Comparison of ENCODE assay signal across 9 cellular contexts in genomic region chr9:121071356-121071755, GRCh38. TPM values are rescaled to one million over a fixed set of nuclear protein-coding genes. Genes with fewer than 3 reads are reported as not detected.
A peak's percentile ranks its signal among the peaks of the same experiment; 100 is the strongest.
DNase-seq lines count a peak whose midpoint lies in the region; ATAC-seq and TF ChIP-seq lines count a peak whose summit lies in the region.
"Had no signal": no experiment of that assay in that cellular context is flagged by ENCODE, and none has a peak within 500 bp of the region (broad histone marks: within the 10 kb centered on the region; RNA-seq: fewer than 3 reads in every experiment).

No MANE protein-coding gene starts in this region.

- no peak for TF ChIP-seq CTCF in heart right ventricle (IDR thresholded peaks at IDR 0.05)
- TF ChIP-seq CTCF in RWPE2 (IDR thresholded peaks at IDR 0.05; ENCODE audit: poor library complexity, severe bottlenecking) = no peak
- no peak for TF ChIP-seq CTCF in esophagus squamous epithelium (IDR thresholded peaks at IDR 0.05)
- TF ChIP-seq CTCF in tibial nerve (IDR thresholded peaks at IDR 0.05) = no peak
- no peak for TF ChIP-seq CTCF in BE2C (IDR thresholded peaks at IDR 0.05; ENCODE audit: low read depth, low read length)
- no peak for TF ChIP-seq CTCF in chondrocyte (IDR thresholded peaks at IDR 0.05)
- TF ChIP-seq CTCF in glutamatergic neuron (IDR thresholded peaks at IDR 0.05; ENCODE audit: partially characterized antibody, unreplicated experiment) = no peak

- H3K4me1 ChIP-seq in heart right ventricle = peaks cover 0 to 45% (median 19%) of the 10 kb centered on the region in 9 donors
- peaks cover 5% of the 10 kb centered on the region for H3K4me1 ChIP-seq in RWPE2 (ENCODE audit: insufficient read depth, poor library complexity, severe bottlenecking)
- peaks cover 12 to 38% (median 21%) of the 10 kb centered on the region in 3 donors for H3K4me1 ChIP-seq in esophagus squamous epithelium
- peaks cover 0 to 39% (median 23%) of the 10 kb centered on the region in 4 donors for H3K4me1 ChIP-seq in tibial nerve
- H3K4me1 ChIP-seq in BE2C = no peaks in the 10 kb centered on the region; the same call in 1 of the 2 replicates

- H3K36me3 Mint-ChIP-seq in chondrocyte (ENCODE audit: low read depth) (peaks cover 3% of the 10 kb centered on the region), glutamatergic neuron (ENCODE audit: unreplicated experiment) (peaks cover 13% of the 10 kb centered on the region)

- H3K9me3 Mint-ChIP-seq in chondrocyte (ENCODE audit: low read depth) = peaks cover 15% of the 10 kb centered on the region
- H3K9me3 Mint-ChIP-seq in glutamatergic neuron (ENCODE audit: unreplicated experiment) = no peaks in the 10 kb centered on the region

- H3K9me3 ChIP-seq in heart right ventricle = peaks cover 0 to 8% (median 0%) of the 10 kb centered on the region in 11 donors
- H3K9me3 ChIP-seq in RWPE2 (ENCODE audit: severe bottlenecking) = no peaks in the 10 kb centered on the region
- no peaks in the 10 kb centered on the region for H3K9me3 ChIP-seq in esophagus squamous epithelium
- peaks cover 0 to 3% (median 0%) of the 10 kb centered on the region in 4 donors for H3K9me3 ChIP-seq in tibial nerve
- H3K9me3 ChIP-seq in BE2C = no peaks in the 10 kb centered on the region

- H3K4me3 Mint-ChIP-seq in chondrocyte (ENCODE audit: unreplicated experiment) (no peak overlapping the region), glutamatergic neuron (ENCODE audit: unreplicated experiment) (no peak overlapping the region)

- no peaks in the 10 kb centered on the region for H3K36me3 ChIP-seq in heart right ventricle
- no peaks in the 10 kb centered on the region for H3K36me3 ChIP-seq in RWPE2 (ENCODE audit: low read depth)
- H3K36me3 ChIP-seq in esophagus squamous epithelium = peaks cover 0 to 12% (median 0%) of the 10 kb centered on the region in 3 donors
- H3K36me3 ChIP-seq in tibial nerve = peaks cover 0 to 8% (median 0%) of the 10 kb centered on the region in 3 donors
- no peaks in the 10 kb centered on the region for H3K36me3 ChIP-seq in BE2C

- ATAC-seq in heart right ventricle (no peak), RWPE2 (ENCODE audit: low read depth) (no peak)
- ATAC-seq: SK-N-SH treated with all-trans-retinoic acid at 6 μM for 48 hours had no signal

- no peak for TF ChIP-seq POLR2A in esophagus squamous epithelium (IDR thresholded peaks at IDR 0.05)
- TF ChIP-seq POLR2A in tibial nerve (IDR thresholded peaks at IDR 0.05) = no peak

- no peak for TF ChIP-seq EP300 in tibial nerve (IDR thresholded peaks at IDR 0.05)

- H3K27ac ChIP-seq in heart right ventricle = peak overlapping the region in 5 of 10 donors; percentile 85 to 94 (median 90)
- H3K27ac ChIP-seq in RWPE2 (ENCODE audit: poor library complexity, severe bottlenecking) = no peak overlapping the region
- H3K27ac ChIP-seq in esophagus squamous epithelium = peak overlapping the region; percentile 56 to 93 (median 79)
- H3K27ac ChIP-seq in tibial nerve = peak overlapping the region in 3 of 4 donors; percentile 90 to 92 (median 91)

- peaks cover 23% of the 10 kb centered on the region for H3K4me1 Mint-ChIP-seq in chondrocyte (ENCODE audit: low read depth)
- peaks cover 4% of the 10 kb centered on the region for H3K4me1 Mint-ChIP-seq in glutamatergic neuron (ENCODE audit: low read depth, unreplicated experiment)

- no peak for DNase-seq in heart right ventricle
- no peak for DNase-seq in cardiac septum (ENCODE audit: low spot score)
- no peak for DNase-seq in RWPE2 (ENCODE audit: low spot score)
- DNase-seq in esophagus squamous epithelium (lab: John Stamatoyannopoulos, UW) = no peak
- no peak for DNase-seq in tibial nerve (ENCODE audit: low spot score in 2 of 2)
- no peak for DNase-seq in BE2C
- DNase-seq in chondrocyte (ENCODE audit: low spot score) = no peak
- no peak for DNase-seq in glutamatergic neuron

- WGBS in heart right ventricle, 2 donors = 93 to 97% methylated on average over 2 of the region's 2 CpGs
- 97% methylated on average over 2 of the region's 2 CpGs for WGBS in esophagus squamous epithelium, 2 donors
- WGBS in tibial nerve, 2 donors = 86 to 98% methylated on average over 2 of the region's 2 CpGs

- H3K27ac Mint-ChIP-seq in chondrocyte (ENCODE audit: unreplicated experiment) (no peak overlapping the region), glutamatergic neuron (ENCODE audit: unreplicated experiment) (no peak overlapping the region)

- H3K4me3 ChIP-seq in heart right ventricle (peak overlapping the region in 8 of 10 donors; percentile 24 to 93 (median 48)), RWPE2 (ENCODE audit: severe bottlenecking) (peak overlapping the region; percentile 26), esophagus squamous epithelium (peak overlapping the region; percentile 16 to 52 (median 38)), tibial nerve (peak overlapping the region in 3 of 4 donors; percentile 18 to 63 (median 39)), BE2C (ENCODE audit: low read depth, low read length) (no peak overlapping the region)

- H3K27me3 Mint-ChIP-seq in chondrocyte (ENCODE audit: low read depth) (no peaks in the 10 kb centered on the region), glutamatergic neuron (ENCODE audit: unreplicated experiment) (peaks cover 13% of the 10 kb centered on the region)

- H3K27me3 ChIP-seq in heart right ventricle (no peaks in the 10 kb centered on the region), RWPE2 (ENCODE audit: insufficient read depth, poor library complexity, severe bottlenecking) (no peaks in the 10 kb centered on the region), esophagus squamous epithelium (no peaks in the 10 kb centered on the region), tibial nerve (no peaks in the 10 kb centered on the region), BE2C (no peaks in the 10 kb centered on the region)

- intact Hi-C loops in heart right ventricle (cut with DNase I) = loop anchor here in 1 of 10 donors (5.0 to 10.0 kb wide), 2 partner anchors 84 to 197 kb away; partner anchors contain the start of gene PHF19
- intact Hi-C loops in cardiac septum (cut with DNase I) = loop anchor here (5.0 kb wide), 1 partner anchor 134 kb away; no protein-coding TSS in a partner anchor
- intact Hi-C loops in esophagus squamous epithelium (cut with DNase I) = no loop called here

RNA-seq across cellular contexts. Expression of gene CNTRL, which starts 3.4 kb away (rescaled TPM):
- total RNA-seq in heart right ventricle (1 to 10 TPM; 3.6 to 7.5 (median 4.2) TPM), cardiac septum (4.2 TPM), esophagus squamous epithelium (10 to 100 TPM in 1 of 4 donors, 1 to 10 TPM in 3; 7.2 to 15.3 (median 8.0) TPM), tibial nerve (10 to 100 TPM; 23.4 to 32.7 (median 31.0) TPM), chondrocyte (4.9 to 9.4 TPM (median 4.9 TPM) in 3 replicates), glutamatergic neuron (ENCODE audit: unreplicated experiment) (9.5 TPM)
- 1 to 10 TPM; 2.5 to 5.1 TPM for polyA plus RNA-seq in heart right ventricle
- 4.5 TPM for polyA plus RNA-seq in BE2C (2012; ENCODE audit: insufficient read depth, insufficient read length, low read depth)

RNA-seq across cellular contexts. Expression of gene C5, which starts 21.3 kb away (rescaled TPM):
- total RNA-seq in heart right ventricle (1 to 10 TPM in 3 of 10 donors, under 1 TPM in 7; 0.35 to 1.2 (median 0.50) TPM), cardiac septum (1.1 TPM), esophagus squamous epithelium (1 to 10 TPM in 3 of 4 donors, under 1 TPM in 1; 0.83 to 5.1 (median 1.6) TPM), tibial nerve (10 to 100 TPM; 18.9 to 33.0 (median 23.2) TPM), chondrocyte (3.0 to 5.1 TPM (median 3.0 TPM) in 3 replicates), glutamatergic neuron (ENCODE audit: unreplicated experiment) (1.0 TPM)
- 1 to 10 TPM in 1 of 2 donors, under 1 TPM in 1; 0.35 to 1.5 TPM for polyA plus RNA-seq in heart right ventricle
- 0.52 TPM for polyA plus RNA-seq in BE2C (2012; ENCODE audit: insufficient read depth, insufficient read length, low read depth)
